ENCODE assay signal across 1 cellular context in genomic region chr10:56319386-56319785, GRCh38.
TF ChIP-seq lines count a peak whose summit lies in the region.

No MANE protein-coding gene starts in this region.

TF ChIP-seq in WTC11, 78 proteins besides CTCF, POLR2A, EP300 and RAD21 (continued from another document):
- no peak for TF ChIP-seq PREB (CRISPR knock-in tag; IDR thresholded peaks at IDR 0.05; ENCODE audit: borderline replicate concordance)
- TF ChIP-seq FOXK1 (CRISPR knock-in tag; IDR thresholded peaks at IDR 0.05) = no peak
- TF ChIP-seq CREB1 (CRISPR knock-in tag; IDR thresholded peaks at IDR 0.05) = no peak
